In the genomic region with DNA sequence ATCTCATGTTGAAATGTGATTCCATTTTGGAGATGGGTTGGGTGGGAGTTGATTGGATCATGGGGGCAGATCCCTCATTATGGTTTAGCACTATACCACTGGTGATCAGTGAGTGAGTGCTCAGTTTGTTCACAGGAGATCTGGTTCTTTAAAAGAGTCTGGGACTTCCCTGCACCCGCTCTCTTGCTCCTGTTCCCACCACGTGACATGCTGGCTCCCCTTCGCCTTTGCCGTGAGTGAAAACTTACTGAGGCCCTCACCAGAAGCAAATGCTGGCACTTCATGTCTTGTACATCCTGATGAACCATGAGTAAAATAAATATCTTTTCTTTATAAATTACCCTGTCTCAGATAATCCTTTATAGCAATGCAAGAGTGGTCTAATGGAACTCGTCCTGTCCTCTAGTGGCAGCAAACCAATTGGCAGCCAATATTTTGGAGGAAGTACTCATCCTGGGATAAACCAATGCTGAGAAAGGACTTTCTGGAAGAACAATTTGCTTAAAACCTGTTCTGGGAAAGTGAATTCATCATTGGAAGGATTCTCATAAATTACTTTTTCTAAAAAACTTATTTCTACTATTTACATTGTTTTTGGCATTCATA, we compare ENCODE assay signal across 19 cellular contexts. TPM values are rescaled to one million over a fixed set of nuclear protein-coding genes. Genes with fewer than 3 reads are reported as not detected.
A peak's percentile ranks its signal among the peaks of the same experiment; 100 is the strongest.
DNase-seq lines count a peak whose midpoint lies in the region; ATAC-seq, FAIRE-seq and TF ChIP-seq lines count a peak whose summit lies in the region.
"Had no signal": no experiment of that assay in that cellular context is flagged by ENCODE, and none has a peak within 500 bp of the region (broad histone marks: within the 10 kb centered on the region; RNA-seq: fewer than 3 reads in every experiment).

No MANE protein-coding gene starts in this region.

- no peaks in the 10 kb centered on the region for H3K27me3 ChIP-seq in Peyer's patch
- peaks cover 0 to 2% of the 10 kb centered on the region in 2 donors for H3K27me3 ChIP-seq in small intestine (ENCODE audit: control insufficient read depth in 2 of 2, insufficient read depth in 2 of 2, low read length in 2 of 2)
- no peaks in the 10 kb centered on the region for H3K27me3 ChIP-seq in psoas muscle (ENCODE audit: insufficient read depth in 3 of 3, low read length in 2 of 3)

- FAIRE-seq in small intestine (lab: Jason Lieb, UNC) = no peak
- FAIRE-seq: GM12892 had no signal

- peak; percentile 16 for DNase-seq in SIG-M5 treated with dmso at 0.1 percent for 504 hours (lab: John Stamatoyannopoulos, UW; ENCODE audit: unreplicated experiment)
- no peak for DNase-seq in SIG-M5 (lab: John Stamatoyannopoulos, UW)
- no peak for DNase-seq in Peyer's patch
- no peak for DNase-seq in fibroblast of the aortic adventitia (ENCODE audit: low read depth)
- DNase-seq in small intestine = peak; percentile 21
- no peak for DNase-seq in psoas muscle
- no peak for DNase-seq in activated naive CD8-positive, alpha-beta T cell treated with anti-CD3 and anti-CD28 coated beads for 36 hours
- DNase-seq in activated CD4-positive, CD25-positive, alpha-beta regulatory T cell (lab: John Stamatoyannopoulos, UW) = no peak
- DNase-seq: activated CD8-positive, alpha-beta T cell treated with anti-CD3 and anti-CD28 coated beads, Interleukin-2, amount 10 ng/mL, durations not matched to agents 7 days and 5 days; CD4-positive, alpha-beta T cell; central memory CD4-positive, alpha-beta T cell; effector memory CD8-positive, alpha-beta T cell; EL; Kasumi-1; retina had no signal

- WGBS in small intestine, 3 donors = 63 to 79% (median 76%) methylated on average over 5 of the region's 5 CpGs
- WGBS in psoas muscle, 3 donors = 54 to 71% (median 61%) methylated on average over 5 of the region's 5 CpGs

- H3K4me1 Mint-ChIP-seq in activated naive CD8-positive, alpha-beta T cell treated with anti-CD3 and anti-CD28 coated beads for 36 hours = no peaks in the 10 kb centered on the region

- no peaks in the 10 kb centered on the region for H3K36me3 Mint-ChIP-seq in activated naive CD8-positive, alpha-beta T cell treated with anti-CD3 and anti-CD28 coated beads for 36 hours

- H3K36me3 ChIP-seq in Peyer's patch = no peaks in the 10 kb centered on the region
- H3K36me3 ChIP-seq in small intestine (ENCODE audit: control insufficient read depth in 2 of 2, insufficient read depth in 2 of 2, low read length in 2 of 2) = no peaks in the 10 kb centered on the region
- H3K36me3 ChIP-seq in psoas muscle (ENCODE audit: insufficient read depth in 1 of 2, low read depth in 1 of 2) = no peaks in the 10 kb centered on the region

- no peaks in the 10 kb centered on the region for H3K4me1 ChIP-seq in Peyer's patch
- no peaks in the 10 kb centered on the region for H3K4me1 ChIP-seq in small intestine (ENCODE audit: control insufficient read depth in 2 of 2, insufficient read depth in 1 of 2, low read depth in 1 of 2, low read length in 1 of 2)
- no peaks in the 10 kb centered on the region for H3K4me1 ChIP-seq in psoas muscle

- H3K4me3 ChIP-seq in Peyer's patch (no peak overlapping the region), fibroblast of the aortic adventitia (ENCODE audit: low read depth, low read length) (no peak overlapping the region), small intestine (ENCODE audit: low read depth in 1 of 2, low read length in 2 of 2) (no peak overlapping the region), psoas muscle (no peak overlapping the region)
- H3K4me3 ChIP-seq: lung had no signal

- no peak overlapping the region for H3K27ac Mint-ChIP-seq in activated naive CD8-positive, alpha-beta T cell treated with anti-CD3 and anti-CD28 coated beads for 36 hours
- H3K27ac Mint-ChIP-seq: activated CD8-positive, alpha-beta T cell treated with anti-CD3 and anti-CD28 coated beads, Interleukin-2, amount 10 ng/mL, durations not matched to agents 7 days and 5 days; CD4-positive, alpha-beta T cell; effector memory CD8-positive, alpha-beta T cell had no signal

- no peak for ATAC-seq in psoas muscle
- ATAC-seq: activated CD8-positive, alpha-beta T cell treated with anti-CD3 and anti-CD28 coated beads, Interleukin-2, amount 10 ng/mL, durations not matched to agents 7 days and 5 days; effector memory CD8-positive, alpha-beta T cell had no signal

- no peak overlapping the region for H3K4me3 Mint-ChIP-seq in activated naive CD8-positive, alpha-beta T cell treated with anti-CD3 and anti-CD28 coated beads for 36 hours
- H3K4me3 Mint-ChIP-seq: activated CD8-positive, alpha-beta T cell treated with anti-CD3 and anti-CD28 coated beads, Interleukin-2, amount 10 ng/mL, durations not matched to agents 7 days and 5 days; CD4-positive, alpha-beta T cell; effector memory CD8-positive, alpha-beta T cell had no signal

- H3K27ac ChIP-seq in Peyer's patch (no peak overlapping the region), small intestine (ENCODE audit: low read depth in 1 of 2, low read length in 1 of 2) (no peak overlapping the region), psoas muscle (no peak overlapping the region)

- intact Hi-C loops in psoas muscle (cut with DNase I) = no loop called here

- no peak for TF ChIP-seq POLR2A in Peyer's patch (IDR thresholded peaks at IDR 0.05)

- H3K27me3 Mint-ChIP-seq in activated naive CD8-positive, alpha-beta T cell treated with anti-CD3 and anti-CD28 coated beads for 36 hours = peaks cover 30% of the 10 kb centered on the region

- no peaks in the 10 kb centered on the region for H3K9me3 Mint-ChIP-seq in activated naive CD8-positive, alpha-beta T cell treated with anti-CD3 and anti-CD28 coated beads for 36 hours
- H3K9me3 Mint-ChIP-seq: CD4-positive, alpha-beta T cell had no signal

- TF ChIP-seq CTCF in Peyer's patch (IDR thresholded peaks at IDR 0.05) (peak in 4 of 6 experiments; percentile 8 to 67 (median 57)), fibroblast of the aortic adventitia (IDR thresholded peaks at IDR 0.05; ENCODE audit: insufficient read depth, low read length) (peak; percentile 25), psoas muscle (IDR thresholded peaks at IDR 0.05) (no peak)

- H3K9me3 ChIP-seq in Peyer's patch (no peaks in the 10 kb centered on the region), small intestine (ENCODE audit: control insufficient read depth, low read depth) (no peaks in the 10 kb centered on the region), psoas muscle (no peaks in the 10 kb centered on the region)

RNA-seq across cellular contexts. Expression of a gene that starts 27.8 kb away (rescaled TPM):
- total RNA-seq in Peyer's patch (1 to 10 TPM in 3 of 4 donors, not detected in 1; 1.1 to 9.1 (median 4.7) TPM), fibroblast of the aortic adventitia (ENCODE audit: low replicate concordance) (not detected in 2 replicates), psoas muscle (not detected)
- polyA plus RNA-seq in small intestine (1 to 10 TPM in 1 of 3 donors, under 1 TPM in 1, not detected in 1; 0.09 to 3.6 TPM), psoas muscle (under 1 TPM in 1 of 3 donors, not detected in 2; 0.01 TPM)
- total RNA-seq in activated naive CD8-positive, alpha-beta T cell treated with anti-CD3 and anti-CD28 coated beads for 36 hours = not detected
- total RNA-seq: activated CD8-positive, alpha-beta T cell treated with anti-CD3 and anti-CD28 coated beads, Interleukin-2, amount 10 ng/mL, durations not matched to agents 7 days and 5 days; CD4-positive, alpha-beta T cell; lung; NCI-H460 had no signal
- polyA plus RNA-seq: neural cell had no signal

RNA-seq across cellular contexts. Expression of a gene that starts 54.4 kb away (rescaled TPM):
- total RNA-seq in Peyer's patch = 10 to 100 TPM in 1 of 4 donors, 1 to 10 TPM in 2, not detected in 1; 2.1 to 21.5 (median 4.8) TPM
- 2.1 and 3.3 TPM in 2 replicates for total RNA-seq in fibroblast of the aortic adventitia (ENCODE audit: low replicate concordance)
- 1 to 10 TPM in 1 of 3 donors, under 1 TPM in 1, not detected in 1; 0.67 to 5.5 TPM for polyA plus RNA-seq in small intestine
- 1 to 10 TPM in 3 of 4 donors, under 1 TPM in 1; 0.54 to 2.3 (median 1.4) TPM for total RNA-seq in psoas muscle
- polyA plus RNA-seq in psoas muscle = 1 to 10 TPM in 1 of 3 donors, under 1 TPM in 2; 0.78 to 1.3 (median 0.79) TPM
- not detected for total RNA-seq in activated naive CD8-positive, alpha-beta T cell treated with anti-CD3 and anti-CD28 coated beads for 36 hours
- total RNA-seq: activated CD8-positive, alpha-beta T cell treated with anti-CD3 and anti-CD28 coated beads, Interleukin-2, amount 10 ng/mL, durations not matched to agents 7 days and 5 days; CD4-positive, alpha-beta T cell had no signal

Comparison
In these comparisons a context has a peak if more than half of its experiments do, and no peak if none do; other contexts are left out.
1. DNase-seq: peak in SIG-M5 treated with dmso at 0.1 percent for 504 hours (single experiment) and small intestine (single experiment); none in SIG-M5 (single experiment), Peyer's patch (0 of 3), fibroblast of the aortic adventitia (single experiment), psoas muscle (0 of 2), activated naive CD8-positive, alpha-beta T cell treated with anti-CD3 and anti-CD28 coated beads for 36 hours (single experiment) and activated CD4-positive, CD25-positive, alpha-beta regulatory T cell (0 of 4).